In the genomic region with DNA sequence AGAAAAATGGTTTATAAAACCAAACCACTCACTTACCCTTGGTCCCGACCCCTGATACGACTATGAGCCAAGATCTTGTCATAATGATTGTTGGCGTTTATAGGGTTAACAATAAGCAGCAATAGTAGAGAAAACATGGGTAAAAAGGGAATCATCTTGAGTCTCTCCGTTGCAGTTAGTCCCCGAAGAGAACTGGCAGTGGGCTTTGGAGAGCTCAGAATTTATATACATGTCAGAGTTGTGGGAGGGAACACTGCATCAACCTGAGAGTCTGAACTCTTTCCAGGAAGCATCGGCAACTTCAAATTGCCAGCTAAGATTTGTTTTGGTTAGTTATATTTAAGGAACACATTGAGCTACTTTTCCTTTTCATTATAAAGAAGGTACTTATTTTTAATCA, we compare ENCODE assay signal across 14 cellular contexts. TPM values are rescaled to one million over a fixed set of nuclear protein-coding genes. Genes with fewer than 3 reads are reported as not detected.
DNase-seq lines count a peak whose midpoint lies in the region; ATAC-seq and TF ChIP-seq lines count a peak whose summit lies in the region.
"Had no signal": no experiment of that assay in that cellular context is flagged by ENCODE, and none has a peak within 500 bp of the region (broad histone marks: within the 10 kb centered on the region; RNA-seq: fewer than 3 reads in every experiment).

Gene POSTN (minus strand): TSS at position 197 of the 400 bp plus-strand sequence. CDS start 42 bp downstream, at position 155.

- no peaks in the 10 kb centered on the region for H3K27me3 ChIP-seq in suprapubic skin

- TF ChIP-seq EP300 in suprapubic skin (IDR thresholded peaks at IDR 0.05), result no peak

- peak within 1 kb of the TSS; percentile 20 for H3K4me3 ChIP-seq in suprapubic skin

- H3K9me3 ChIP-seq in suprapubic skin, result no peaks in the 10 kb centered on the region

- no peak for ATAC-seq in esophagus mucosa

- H3K27ac ChIP-seq in suprapubic skin, result no peak within 1 kb of the TSS
- H3K27ac ChIP-seq: VCaP had no signal

- 15% methylated on average over 6 of the region's 6 CpGs for WGBS in suprapubic skin

- no peak for TF ChIP-seq CTCF in suprapubic skin (IDR thresholded peaks at IDR 0.05)

- DNase-seq in NCI-H69 (lab: John Stamatoyannopoulos, UW), result peak; percentile 82
- DNase-seq in mesenteric fat pad (ENCODE audit: low spot score), result no peak
- no peak for DNase-seq in suprapubic skin (ENCODE audit: low spot score in 2 of 2)
- DNase-seq in SK-N-DZ (ENCODE audit: low spot score), result no peak
- no peak for DNase-seq in cerebellar cortex (ENCODE audit: low spot score)
- no peak for DNase-seq in iPS-NIHi11 (ENCODE audit: low spot score)
- DNase-seq in SIG-M5 treated with dmso at 0.1 percent for 504 hours (lab: John Stamatoyannopoulos, UW; ENCODE audit: unreplicated experiment), result no peak
- DNase-seq: DMS 273 treated with DMSO at 0.1 percent for 48 hours; effector memory CD4-positive, alpha-beta T cell; NCI-H1436; stimulated activated CD4-positive, alpha-beta T cell treated with anti-CD3 and anti-CD28 coated beads, Interleukin-4, amount 100 ng/mL, for 4 hours had no signal

- H3K36me3 ChIP-seq in suprapubic skin, result no peaks in the 10 kb centered on the region

- TF ChIP-seq POLR2A in suprapubic skin (IDR thresholded peaks at IDR 0.05), result no peak

- H3K4me1 ChIP-seq in suprapubic skin, result peaks cover 8% of the 10 kb centered on the region

RNA-seq across cellular contexts. Expression of gene POSTN, which starts in this region (rescaled TPM):
- total RNA-seq in esophagus mucosa (17.0 TPM), mesenteric fat pad (42.2 TPM), suprapubic skin (100 to 1,000 TPM; 124 to 351 (median 232) TPM)
- not detected in 2 replicates for polyA plus RNA-seq in SK-N-DZ (2014; cell fraction: cytosol; rRNA removed)
- not detected in 2 replicates for polyA plus RNA-seq in SK-N-DZ (2014; cell fraction: nucleus; rRNA removed)
- total RNA-seq: activated T-helper 2 cell treated with anti-CD3 and anti-CD28 coated beads, Interferon-gamma antibody, Interleukin-2, Interleukin-4, amounts not matched to agents 10 μg/mL and 5 μg/mL and 100 μg/mL, durations not matched to agents 14 hours and 24 hours and 36 hours had no signal
